8 cellular contexts compared by ENCODE assay signal in the genomic region with DNA sequence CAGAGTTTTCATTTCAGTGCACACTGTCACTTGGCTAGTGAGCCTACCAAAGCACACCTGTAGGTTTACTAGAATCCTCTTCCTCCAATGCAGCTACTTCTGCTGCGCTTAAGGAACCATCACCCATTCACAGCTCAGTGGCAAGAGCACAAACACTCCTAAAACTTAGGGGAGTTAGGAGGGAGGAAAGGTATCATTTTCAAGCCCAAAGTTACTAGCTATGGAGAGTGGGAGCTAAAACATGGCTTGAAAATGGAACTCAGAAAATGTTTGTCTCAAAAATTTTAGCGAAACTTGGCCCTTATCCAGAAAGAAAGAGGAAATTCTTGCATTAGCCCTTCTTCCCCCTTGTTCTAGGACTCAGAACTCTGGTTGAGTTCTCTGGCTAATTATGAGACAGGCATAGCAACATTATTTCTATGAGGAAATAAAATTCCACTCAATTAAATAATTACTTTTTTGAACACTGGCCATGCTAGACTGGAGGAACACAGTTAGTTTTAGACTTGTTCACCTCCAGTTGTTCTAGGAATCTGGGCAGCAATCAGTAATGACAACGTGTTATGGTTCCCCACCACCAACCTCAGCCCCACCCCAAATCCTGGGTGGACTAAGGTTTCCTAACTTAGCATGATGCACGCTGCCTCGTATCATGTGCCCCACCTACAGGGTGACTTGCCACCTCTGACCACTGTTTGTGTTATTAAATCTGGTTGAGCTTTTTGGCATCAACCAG. TPM values are rescaled to one million over a fixed set of nuclear protein-coding genes. Genes with fewer than 3 reads are reported as not detected.
DNase-seq lines count a peak whose midpoint lies in the region; ATAC-seq and TF ChIP-seq lines count a peak whose summit lies in the region.

No MANE protein-coding gene starts in this region.

- H3K9me3 Mint-ChIP-seq in osteocyte (ENCODE audit: unreplicated experiment): no peaks in the 10 kb centered on the region

- no peak overlapping the region for H3K4me2 ChIP-seq in PC-9

- DNase-seq in Kasumi-1 (lab: John Stamatoyannopoulos, UW): peak; percentile 74 to 78
- DNase-seq in coronary artery (ENCODE audit: low spot score): no peak
- no peak for DNase-seq in osteocyte (ENCODE audit: extremely low spot score, unreplicated experiment)
- DNase-seq in PC-9: no peak
- no peak for DNase-seq in DMS53 (lab: John Stamatoyannopoulos, UW)
- DNase-seq in DMS 273 treated with DMSO at 0.1 percent for 48 hours (lab: John Stamatoyannopoulos, UW): no peak
- DNase-seq in Ammon's horn (ENCODE audit: low spot score): no peak

- H3K27ac ChIP-seq in coronary artery (peak overlapping the region; percentile 80 to 87), PC-9 (no peak overlapping the region)

- peaks cover 15% of the 10 kb centered on the region for H3F3A ChIP-seq in PC-9 (ENCODE audit: insufficient read depth, low read depth)

- CTCF ChIA-PET in PC-9 (lab: Charles Lee): no interaction called here

- peaks cover 57% of the 10 kb centered on the region for H3K79me2 ChIP-seq in PC-9 (ENCODE audit: low read depth)

- H3K27me3 ChIP-seq in PC-9 (ENCODE audit: insufficient read depth, low read depth): no peaks in the 10 kb centered on the region

- H3K4me3 ChIP-seq in coronary artery (peak overlapping the region; percentile 25), PC-9 (no peak overlapping the region)

- peaks cover 46% of the 10 kb centered on the region for H3K4me1 ChIP-seq in PC-9 (replicated peaks; ENCODE audit: insufficient read depth)

- no peak overlapping the region for H3K4me3 Mint-ChIP-seq in osteocyte (ENCODE audit: unreplicated experiment)

- peak overlapping the region; percentile 98 for H3K27ac Mint-ChIP-seq in osteocyte (ENCODE audit: unreplicated experiment)

- intact Hi-C loops in PC-9 (cut with micrococcal nuclease; ENCODE audit: unreplicated experiment): no loop called here

- H4K20me1 ChIP-seq in PC-9 (ENCODE audit: insufficient read depth): no peaks in the 10 kb centered on the region

- POLR2A ChIA-PET in PC-9 (lab: Charles Lee; ENCODE audit: unreplicated experiment): no interaction called here

- no peaks in the 10 kb centered on the region for H3K36me3 ChIP-seq in PC-9 (ENCODE audit: low read depth)

- no peaks in the 10 kb centered on the region for H3K9me2 ChIP-seq in PC-9 (ENCODE audit: insufficient read depth)

- no peaks in the 10 kb centered on the region for H3K27me3 Mint-ChIP-seq in osteocyte (ENCODE audit: unreplicated experiment)

- H3K36me3 Mint-ChIP-seq in osteocyte (ENCODE audit: unreplicated experiment): no peaks in the 10 kb centered on the region

- peak; percentile 43 for ATAC-seq in GM18498 (IDR thresholded peaks at IDR 0.05; ENCODE audit: unreplicated experiment)

- BruUV-seq in PC-9 (replicated peaks; lab: Mats Ljungman, UMichigan): no TSS peak

- peaks cover 88% of the 10 kb centered on the region for H3K4me1 Mint-ChIP-seq in osteocyte (ENCODE audit: unreplicated experiment)

- H2AFZ ChIP-seq in PC-9: no peak overlapping the region

- no peaks in the 10 kb centered on the region for H3K9me3 ChIP-seq in PC-9 (ENCODE audit: insufficient read depth, low read depth)

- TF ChIP-seq CTCF in coronary artery (IDR thresholded peaks at IDR 0.05) (no peak), osteocyte (IDR thresholded peaks at IDR 0.05) (no peak), PC-9 (conservative IDR thresholded peaks at IDR 0.05) (no peak)

RNA-seq across cellular contexts. Expression of a gene that starts 32.9 kb away (rescaled TPM):
- 34.8 and 36.9 TPM in 2 replicates for total RNA-seq in osteocyte
- total RNA-seq in PC-9 (2021): 13.3 and 15.0 TPM in 2 replicates

Comparison
In these comparisons a context has a peak if more than half of its experiments do, and no peak if none do; other contexts are left out.
1. DNase-seq: peak in Kasumi-1 (2 of 2); none in coronary artery (single experiment), osteocyte (single experiment), PC-9 (0 of 2), DMS53 (single experiment), DMS 273 treated with DMSO at 0.1 percent for 48 hours (single experiment) and Ammon's horn (single experiment).